ENCODE assay signal across 8 cellular contexts in genomic region chr18:59885579-59886163, GRCh38. TPM values are rescaled to one million over a fixed set of nuclear protein-coding genes. Genes with fewer than 3 reads are reported as not detected.
DNase-seq lines count a peak whose midpoint lies in the region; ATAC-seq and TF ChIP-seq lines count a peak whose summit lies in the region.

No MANE protein-coding gene starts in this region.

- H3K9ac ChIP-seq in Karpas-422 (ENCODE audit: low read length) = no peak overlapping the region

- H3K27ac ChIP-seq in Karpas-422 (ENCODE audit: low read length) = no peak overlapping the region

- H3K27me3 ChIP-seq in Karpas-422 (ENCODE audit: low read length) (no peaks in the 10 kb centered on the region), H7 (ENCODE audit: control insufficient read depth, insufficient read depth, low read length) (no peaks in the 10 kb centered on the region)

- H3K4me1 Mint-ChIP-seq in activated naive CD4-positive, alpha-beta T cell treated with anti-CD3 and anti-CD28 coated beads for 36 hours (ENCODE audit: low read depth) = peaks cover 37% of the 10 kb centered on the region
- peaks cover 38% of the 10 kb centered on the region for H3K4me1 Mint-ChIP-seq in osteocyte (ENCODE audit: unreplicated experiment)

- no peaks in the 10 kb centered on the region for H4K20me1 ChIP-seq in Karpas-422 (ENCODE audit: insufficient read depth, low read depth, low read length)

- TF ChIP-seq CTCF in GM12875 (IDR thresholded peaks at IDR 0.05; ENCODE audit: borderline replicate concordance, insufficient read depth, low read depth, low read length) (no peak), osteocyte (IDR thresholded peaks at IDR 0.05) (no peak)

- peak overlapping the region; percentile 64 for H3K4me2 ChIP-seq in Karpas-422 (ENCODE audit: low read depth, low read length, poor library complexity, severe bottlenecking)

- no peaks in the 10 kb centered on the region for H3K9me3 Mint-ChIP-seq in activated naive CD4-positive, alpha-beta T cell treated with anti-CD3 and anti-CD28 coated beads for 36 hours
- no peaks in the 10 kb centered on the region for H3K9me3 Mint-ChIP-seq in osteocyte (ENCODE audit: unreplicated experiment)

- H3K4me1 ChIP-seq in Karpas-422 (ENCODE audit: low read length) = peaks cover 12% of the 10 kb centered on the region

- H3K9me2 ChIP-seq in Karpas-422 (replicated peaks; ENCODE audit: insufficient read depth, low read length) = no peaks in the 10 kb centered on the region

- H3K4me3 ChIP-seq in GM12875 (ENCODE audit: low read depth, low read length) (peak overlapping the region; percentile 36), Karpas-422 (ENCODE audit: low read length) (peak overlapping the region; percentile 42; the same call in 1 of the 2 replicates), H7 (ENCODE audit: insufficient read depth, low read depth, low read length) (no peak overlapping the region)

- CTCF ChIA-PET in activated naive CD4-positive, alpha-beta T cell treated with anti-CD3 and anti-CD28 coated beads for 36 hours (lab: Charles Lee) = interaction anchor here (0.6 to 1.8 kb wide), 6 partner anchors 19 to 1694 kb away, joined by 3 to 6 read pairs (median 4); no protein-coding TSS in a partner anchor

- no peaks in the 10 kb centered on the region for H3K36me3 ChIP-seq in Karpas-422 (ENCODE audit: insufficient read depth, low read length)
- H3K36me3 ChIP-seq in H7 (replicated peaks; ENCODE audit: control insufficient read depth, insufficient read depth, low read length) = no peaks in the 10 kb centered on the region

- DNase-seq in Karpas-422 (peak; percentile 72), osteocyte (ENCODE audit: extremely low spot score, unreplicated experiment) (no peak), DMS114 treated with DMSO at 0.1 percent for 48 hours (lab: John Stamatoyannopoulos, UW; ENCODE audit: unreplicated experiment) (no peak), NK-92 (lab: John Stamatoyannopoulos, UW; ENCODE audit: unreplicated experiment) (no peak), H7 (no peak)
- DNase-seq in activated naive CD4-positive, alpha-beta T cell treated with anti-CD3 and anti-CD28 coated beads for 36 hours = peak; percentile 59

- no peaks in the 10 kb centered on the region for H3K9me3 ChIP-seq in Karpas-422 (ENCODE audit: low read length)

- H3K4me3 Mint-ChIP-seq in activated naive CD4-positive, alpha-beta T cell treated with anti-CD3 and anti-CD28 coated beads for 36 hours = peak overlapping the region; percentile 26
- peak overlapping the region; percentile 17 for H3K4me3 Mint-ChIP-seq in osteocyte (ENCODE audit: unreplicated experiment)

- no peaks in the 10 kb centered on the region for H3K36me3 Mint-ChIP-seq in activated naive CD4-positive, alpha-beta T cell treated with anti-CD3 and anti-CD28 coated beads for 36 hours (ENCODE audit: low read depth)
- peaks cover 1% of the 10 kb centered on the region for H3K36me3 Mint-ChIP-seq in osteocyte (ENCODE audit: unreplicated experiment)

- ATAC-seq in GM21723 (IDR thresholded peaks at IDR 0.05; ENCODE audit: unreplicated experiment) = peak; percentile 86

- no peaks in the 10 kb centered on the region for H3K79me2 ChIP-seq in Karpas-422 (ENCODE audit: low read length)

- H2AFZ ChIP-seq in Karpas-422 (ENCODE audit: low read length) = no peak overlapping the region; the same call in 1 of the 2 replicates

- intact Hi-C loops in activated naive CD4-positive, alpha-beta T cell treated with anti-CD3 and anti-CD28 coated beads for 36 hours (cut with micrococcal nuclease) = loop anchor here (1.0 to 5.0 kb wide), 4 partner anchors 14 to 613 kb away; partner anchors contain the start of genes PMAIP1 and RAX

- peak overlapping the region; percentile 68 for H3K27ac Mint-ChIP-seq in activated naive CD4-positive, alpha-beta T cell treated with anti-CD3 and anti-CD28 coated beads for 36 hours
- peak overlapping the region; percentile 79 for H3K27ac Mint-ChIP-seq in osteocyte (ENCODE audit: unreplicated experiment)

- H3K27me3 Mint-ChIP-seq in activated naive CD4-positive, alpha-beta T cell treated with anti-CD3 and anti-CD28 coated beads for 36 hours (ENCODE audit: low read depth) = no peaks in the 10 kb centered on the region
- no peaks in the 10 kb centered on the region for H3K27me3 Mint-ChIP-seq in osteocyte (ENCODE audit: unreplicated experiment)

RNA-seq across cellular contexts. Expression of gene PMAIP1, which starts 14.1 kb away (rescaled TPM):
- total RNA-seq in Karpas-422 (2014; rRNA removed; shearing (Covaris generic); ENCODE audit: low replicate concordance) = 43.4 and 52.8 TPM in 2 replicates
- total RNA-seq in activated naive CD4-positive, alpha-beta T cell treated with anti-CD3 and anti-CD28 coated beads for 36 hours = 100 to 1,000 TPM; 132 to 141 TPM
- 23.0 and 24.4 TPM in 2 replicates for total RNA-seq in osteocyte
- total RNA-seq in H7 (2014; rRNA removed; shearing (Covaris generic)) = 131 and 207 TPM in 2 replicates

Comparison
In these comparisons a context has a peak if more than half of its experiments do, and no peak if none do; other contexts are left out.
1. DNase-seq: peak in Karpas-422 (single experiment) and activated naive CD4-positive, alpha-beta T cell treated with anti-CD3 and anti-CD28 coated beads for 36 hours (single experiment); none in osteocyte (single experiment), DMS114 treated with DMSO at 0.1 percent for 48 hours (single experiment), NK-92 (single experiment) and H7 (single experiment).